Comparison of ENCODE assay signal across 1 cellular context in genomic region chr5:172769598-172770373, GRCh38.
TF ChIP-seq lines count a peak whose summit lies in the region.

No MANE protein-coding gene starts in this region.

TF ChIP-seq in HepG2, 621 proteins besides CTCF, POLR2A, EP300 and RAD21 (continued from another document and continues in another):
- TF ChIP-seq ZZZ3 (CRISPR knock-in tag; IDR thresholded peaks at IDR 0.05; ENCODE audit: borderline replicate concordance) (0 out of 2 replicates have a peak, but pooled peaks have one; percentile 48), ZFP36L1 (CRISPR knock-in tag; IDR thresholded peaks at IDR 0.05) (no peak), HOXA7 (CRISPR knock-in tag; IDR thresholded peaks at IDR 0.05) (no peak), EEA1 (CRISPR knock-in tag; IDR thresholded peaks at IDR 0.05; ENCODE audit: borderline replicate concordance) (no peak), ZNF530 (CRISPR knock-in tag; IDR thresholded peaks at IDR 0.05; ENCODE audit: low read depth) (no peak), TOPORS (CRISPR knock-in tag; IDR thresholded peaks at IDR 0.05) (no peak), ZNF335 (CRISPR knock-in tag; IDR thresholded peaks at IDR 0.05) (no peak), SAP130 (CRISPR knock-in tag; IDR thresholded peaks at IDR 0.05; ENCODE audit: low read depth) (0 out of 2 replicates have a peak, but pooled peaks have one; percentile 12), ZNF564 (CRISPR knock-in tag; IDR thresholded peaks at IDR 0.05) (no peak), PTBP1 (IDR thresholded peaks at IDR 0.05; ENCODE audit: low read depth, low read length, poor library complexity, severe bottlenecking) (no peak), IKZF5 (CRISPR knock-in tag; IDR thresholded peaks at IDR 0.05) (no peak), KDM5A (IDR thresholded peaks at IDR 0.05; ENCODE audit: borderline replicate concordance, low read length) (no peak; the same call in 1 of the 2 replicates), KAT8 (CRISPR knock-in tag; IDR thresholded peaks at IDR 0.05) (no peak), THAP9 (CRISPR knock-in tag; IDR thresholded peaks at IDR 0.05; ENCODE audit: borderline replicate concordance) (no peak), ETV6 (CRISPR knock-in tag; conservative IDR thresholded peaks at IDR 0.05) (no peak), ZBTB49 (CRISPR knock-in tag; IDR thresholded peaks at IDR 0.05; ENCODE audit: borderline replicate concordance) (no peak), RNF219 (CRISPR knock-in tag; IDR thresholded peaks at IDR 0.05) (no peak), CENPT (CRISPR knock-in tag; IDR thresholded peaks at IDR 0.05; ENCODE audit: low read depth) (no peak), ZNF160 (CRISPR knock-in tag; IDR thresholded peaks at IDR 0.05) (no peak), GLI4 (CRISPR knock-in tag; IDR thresholded peaks at IDR 0.05; ENCODE audit: borderline replicate concordance) (no peak), ZNF691 (CRISPR knock-in tag; IDR thresholded peaks at IDR 0.05; ENCODE audit: borderline replicate concordance, low read depth) (0 out of 2 replicates have a peak, but pooled peaks have one; percentile 8), ZNF30 (CRISPR knock-in tag; IDR thresholded peaks at IDR 0.05) (no peak), NCOA5 (CRISPR knock-in tag; IDR thresholded peaks at IDR 0.05) (no peak), ZNF362 (CRISPR knock-in tag; IDR thresholded peaks at IDR 0.05; ENCODE audit: borderline replicate concordance) (no peak), POLR2AphosphoS5 (IDR thresholded peaks at IDR 0.05; ENCODE audit: low read depth, low read length) (peak; percentile 31; the same call in 1 of the 2 replicates), TCF7L2 (IDR thresholded peaks at IDR 0.05; ENCODE audit: low read depth, low read length) (no peak), HINFP (CRISPR knock-in tag; IDR thresholded peaks at IDR 0.05; ENCODE audit: low read depth) (no peak), FOXA3 (CRISPR knock-in tag; IDR thresholded peaks at IDR 0.05) (no peak), HOXA3 (CRISPR knock-in tag; IDR thresholded peaks at IDR 0.05) (no peak), TBP (CRISPR knock-in tag; IDR thresholded peaks at IDR 0.05) (no peak), SMAD3 (CRISPR knock-in tag; IDR thresholded peaks at IDR 0.05) (no peak), GPN1 (CRISPR knock-in tag; IDR thresholded peaks at IDR 0.05; ENCODE audit: borderline replicate concordance) (no peak), IRF2 (CRISPR knock-in tag; IDR thresholded peaks at IDR 0.05) (no peak), ZNF549 (CRISPR knock-in tag; IDR thresholded peaks at IDR 0.05) (no peak), RFXAP (CRISPR knock-in tag; IDR thresholded peaks at IDR 0.05; ENCODE audit: borderline replicate concordance) (no peak), ZNF616 (CRISPR knock-in tag; IDR thresholded peaks at IDR 0.05; ENCODE audit: low read depth) (no peak), HNF4A (CRISPR knock-in tag; IDR thresholded peaks at IDR 0.05) (no peak), XRCC5 (optimal IDR thresholded peaks at IDR 0.05; ENCODE audit: low read length) (no peak), ZNF468 (CRISPR knock-in tag; IDR thresholded peaks at IDR 0.05) (no peak), ZNF33B (CRISPR knock-in tag; IDR thresholded peaks at IDR 0.05) (0 out of 2 replicates have a peak, but pooled peaks have one; percentile 57), RBFOX2 (IDR thresholded peaks at IDR 0.05; ENCODE audit: low read depth, low read length) (peak; percentile 53; the same call in 1 of the 2 replicates), ZNF737 (CRISPR knock-in tag; IDR thresholded peaks at IDR 0.05; ENCODE audit: borderline replicate concordance) (no peak), PRDM10 (CRISPR knock-in tag; IDR thresholded peaks at IDR 0.05; ENCODE audit: low read depth) (no peak), MED13 (CRISPR knock-in tag; IDR thresholded peaks at IDR 0.05) (no peak), POGZ (CRISPR knock-in tag; IDR thresholded peaks at IDR 0.05) (no peak), DMAP1 (CRISPR knock-in tag; IDR thresholded peaks at IDR 0.05) (no peak), DPF2 (CRISPR knock-in tag; IDR thresholded peaks at IDR 0.05; ENCODE audit: borderline replicate concordance, low read depth) (no peak), GATAD2A (CRISPR knock-in tag; IDR thresholded peaks at IDR 0.05) (no peak), SP5 (CRISPR knock-in tag; IDR thresholded peaks at IDR 0.05; ENCODE audit: borderline replicate concordance, low read depth) (no peak), SKI (IDR thresholded peaks at IDR 0.05; ENCODE audit: partially characterized antibody) (no peak), NFE2 (CRISPR knock-in tag; IDR thresholded peaks at IDR 0.05) (no peak), ZNF550 (CRISPR knock-in tag; IDR thresholded peaks at IDR 0.05; ENCODE audit: borderline replicate concordance) (no peak), MXD4 (CRISPR knock-in tag; IDR thresholded peaks at IDR 0.05) (no peak)
